ENCODE assay signal across 7 cellular contexts in the genomic region with DNA sequence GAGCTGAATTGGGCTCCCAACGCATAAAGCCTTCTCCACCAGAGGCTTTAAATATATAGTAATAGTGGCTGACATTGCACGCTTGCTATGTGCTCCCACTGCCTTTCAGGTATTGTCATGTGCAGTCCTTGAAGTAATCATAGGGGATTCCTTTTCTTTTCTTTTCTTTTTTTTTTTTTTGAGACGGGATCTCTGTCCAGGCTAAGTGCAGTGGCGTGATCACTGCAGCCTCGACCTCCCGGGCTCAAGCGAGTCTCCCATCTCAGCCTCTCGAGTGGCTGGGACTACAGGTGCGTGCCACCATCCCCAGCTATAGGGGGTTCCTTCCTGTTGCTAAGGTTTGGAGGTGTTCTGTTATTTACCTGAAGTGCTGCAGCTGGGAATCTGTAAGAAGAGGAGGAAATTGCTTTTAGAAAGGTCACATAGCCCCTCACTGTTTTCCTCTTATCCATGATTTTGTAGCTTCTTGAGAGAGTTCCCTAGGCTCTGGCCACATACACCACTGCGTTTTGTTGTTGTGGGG. TPM values are rescaled to one million over a fixed set of nuclear protein-coding genes. Genes with fewer than 3 reads are reported as not detected.
DNase-seq lines count a peak whose midpoint lies in the region; TF ChIP-seq lines count a peak whose summit lies in the region.

No MANE protein-coding gene starts in this region.

- 5 to 12% (median 7%) methylated on average over 10 of the region's 10 CpGs for WGBS in stomach, 5 donors

- no peak for TF ChIP-seq CTCF in stomach (IDR thresholded peaks at IDR 0.05)

- H3K4me1 ChIP-seq in HUES48 (ENCODE audit: control insufficient read depth, insufficient read depth, low read length) (peaks cover 12% of the 10 kb centered on the region; the same call in 1 of the 2 replicates), iPS-20b (ENCODE audit: insufficient read depth, low read length) (peaks cover 3% of the 10 kb centered on the region; the same call in 1 of the 2 replicates), stomach (peaks cover 26 to 53% (median 30%) of the 10 kb centered on the region in 4 donors)

- H3K36me3 ChIP-seq in HUES48 (ENCODE audit: control insufficient read depth, insufficient read depth, low read length) (peaks cover 46% of the 10 kb centered on the region), iPS-20b (ENCODE audit: insufficient read depth, low read depth, low read length) (peaks cover 59% of the 10 kb centered on the region), stomach (peaks cover 39 to 60% (median 54%) of the 10 kb centered on the region in 4 donors)

- H3K4me3 Mint-ChIP-seq in activated naive CD8-positive, alpha-beta T cell treated with anti-CD3 and anti-CD28 coated beads for 36 hours, result peak overlapping the region; percentile 96

- no peaks in the 10 kb centered on the region for H3K27me3 Mint-ChIP-seq in activated naive CD8-positive, alpha-beta T cell treated with anti-CD3 and anti-CD28 coated beads for 36 hours

- peak overlapping the region; percentile 98 for H3K27ac ChIP-seq in HUES48 (ENCODE audit: low read depth, low read length)
- peak overlapping the region; percentile 44 for H3K27ac ChIP-seq in iPS-20b (ENCODE audit: low read length)
- peak overlapping the region; percentile 83 to 95 (median 92) for H3K27ac ChIP-seq in stomach

- peaks cover 49% of the 10 kb centered on the region for H3K36me3 Mint-ChIP-seq in activated naive CD8-positive, alpha-beta T cell treated with anti-CD3 and anti-CD28 coated beads for 36 hours

- TF ChIP-seq POLR2A in stomach (IDR thresholded peaks at IDR 0.05), result no peak

- peaks cover 36% of the 10 kb centered on the region for H3K4me1 Mint-ChIP-seq in activated naive CD8-positive, alpha-beta T cell treated with anti-CD3 and anti-CD28 coated beads for 36 hours

- peak overlapping the region; percentile 99 for H3K27ac Mint-ChIP-seq in activated naive CD8-positive, alpha-beta T cell treated with anti-CD3 and anti-CD28 coated beads for 36 hours

- intact Hi-C loops in stomach (cut with DNase I; ENCODE audit: low total_unique reads) (no loop called here), posterior vena cava (cut with DNase I) (no loop called here)

- no peak for TF ChIP-seq EP300 in stomach (IDR thresholded peaks at IDR 0.05)

- H3K27me3 ChIP-seq in HUES48 (ENCODE audit: control insufficient read depth, insufficient read depth, low read length), result no peaks in the 10 kb centered on the region
- H3K27me3 ChIP-seq in iPS-20b (ENCODE audit: insufficient read depth, low read length), result no peaks in the 10 kb centered on the region
- no peaks in the 10 kb centered on the region for H3K27me3 ChIP-seq in stomach

- no peaks in the 10 kb centered on the region for H3K9me3 ChIP-seq in HUES48 (ENCODE audit: control insufficient read depth, insufficient read depth, low read length)
- no peaks in the 10 kb centered on the region for H3K9me3 ChIP-seq in iPS-20b (ENCODE audit: insufficient read depth, low read depth, low read length)
- no peaks in the 10 kb centered on the region for H3K9me3 ChIP-seq in stomach

- DNase-seq in activated naive CD8-positive, alpha-beta T cell treated with anti-CD3 and anti-CD28 coated beads for 36 hours, result no peak
- DNase-seq in stomach (no peak), posterior vena cava (ENCODE audit: low spot score) (no peak), A172 (ENCODE audit: low spot score) (no peak), NCI-H82 (lab: John Stamatoyannopoulos, UW) (no peak)

- no peaks in the 10 kb centered on the region for H3K9me3 Mint-ChIP-seq in activated naive CD8-positive, alpha-beta T cell treated with anti-CD3 and anti-CD28 coated beads for 36 hours

- H3K4me3 ChIP-seq in HUES48 (ENCODE audit: low read depth, low read length), result peak overlapping the region; percentile 99
- peak overlapping the region; percentile 92 for H3K4me3 ChIP-seq in iPS-20b (ENCODE audit: low read length)
- H3K4me3 ChIP-seq in stomach, result peak overlapping the region; percentile 62 to 80 (median 73)

- H3K9ac ChIP-seq in HUES48 (ENCODE audit: low read depth, low read length), result peak overlapping the region; percentile 97
- peak overlapping the region; percentile 99 for H3K9ac ChIP-seq in iPS-20b (ENCODE audit: low read depth, low read length)

RNA-seq across cellular contexts. Expression of a gene that starts 0.8 kb away (rescaled TPM):
- 1,000 to 10,000 TPM; 1,508 to 1,555 TPM for total RNA-seq in activated naive CD8-positive, alpha-beta T cell treated with anti-CD3 and anti-CD28 coated beads for 36 hours
- 1,000 to 10,000 TPM in 3 of 5 donors, 100 to 1,000 TPM in 2; 251 to 1,639 (median 1,099) TPM for total RNA-seq in stomach
- polyA plus RNA-seq in stomach, result 1,000 to 10,000 TPM; 2,693 to 4,199 (median 4,058) TPM
- 1,000 to 10,000 TPM; 1,110 to 1,208 TPM for total RNA-seq in posterior vena cava
- 1,148 and 1,169 TPM in 2 replicates for total RNA-seq in A172 (2014; rRNA removed; shearing (Covaris generic))

RNA-seq across cellular contexts. Expression of a gene that starts 7.5 kb away (rescaled TPM):
- 10 to 100 TPM; 43.8 to 49.5 TPM for total RNA-seq in activated naive CD8-positive, alpha-beta T cell treated with anti-CD3 and anti-CD28 coated beads for 36 hours
- total RNA-seq in stomach (100 to 1,000 TPM in 1 of 5 donors, 10 to 100 TPM in 2, 1 to 10 TPM in 2; 4.0 to 145 (median 19.5) TPM), posterior vena cava (10 to 100 TPM; 23.9 to 24.1 TPM)
- polyA plus RNA-seq in stomach, result 10 to 100 TPM; 37.6 to 53.0 (median 46.4) TPM
- 79.5 and 84.2 TPM in 2 replicates for total RNA-seq in A172 (2014; rRNA removed; shearing (Covaris generic))

RNA-seq across cellular contexts. Expression of a gene that starts 18.7 kb away (rescaled TPM):
- total RNA-seq in activated naive CD8-positive, alpha-beta T cell treated with anti-CD3 and anti-CD28 coated beads for 36 hours, result 10 to 100 TPM in 1 of 2 experiments, 1 to 10 TPM in 1; 9.6 to 10.2 TPM
- 10 to 100 TPM; 12.9 to 51.6 (median 15.2) TPM for total RNA-seq in stomach
- 1 to 10 TPM; 5.8 to 7.1 (median 6.6) TPM for polyA plus RNA-seq in stomach
- total RNA-seq in posterior vena cava, result 10 to 100 TPM; 10.6 to 14.1 TPM
- total RNA-seq in A172 (2014; rRNA removed; shearing (Covaris generic)), result 7.4 and 8.5 TPM in 2 replicates

RNA-seq across cellular contexts. Expression of a gene that starts 19.2 kb away (rescaled TPM):
- 1 to 10 TPM in 1 of 2 experiments, under 1 TPM in 1; 0.95 to 1.8 TPM for total RNA-seq in activated naive CD8-positive, alpha-beta T cell treated with anti-CD3 and anti-CD28 coated beads for 36 hours
- 1 to 10 TPM in 3 of 5 donors, not detected in 2; 3.6 to 9.8 (median 8.3) TPM for total RNA-seq in stomach
- 1 to 10 TPM in 2 of 3 donors, not detected in 1; 1.3 to 2.9 TPM for polyA plus RNA-seq in stomach
- 10 to 100 TPM in 1 of 2 donors, 1 to 10 TPM in 1; 9.9 to 11.2 TPM for total RNA-seq in posterior vena cava
- 0.41 and 0.43 TPM in 2 replicates for total RNA-seq in A172 (2014; rRNA removed; shearing (Covaris generic))

RNA-seq across cellular contexts. Expression of a gene that starts 23.1 kb away (rescaled TPM):
- total RNA-seq in activated naive CD8-positive, alpha-beta T cell treated with anti-CD3 and anti-CD28 coated beads for 36 hours, result 10 to 100 TPM; 20.8 to 23.0 TPM
- total RNA-seq in stomach (10 to 100 TPM in 4 of 5 donors, 1 to 10 TPM in 1; 8.2 to 71.7 (median 55.8) TPM), posterior vena cava (100 to 1,000 TPM; 247 to 267 TPM)
- 10 to 100 TPM; 26.5 to 73.6 (median 65.7) TPM for polyA plus RNA-seq in stomach
- 362 and 414 TPM in 2 replicates for total RNA-seq in A172 (2014; rRNA removed; shearing (Covaris generic))

Comparison
In these comparisons a context has a peak if more than half of its experiments do, and no peak if none do; other contexts are left out.
1. H3K27ac ChIP-seq: peak in every context shown above with its lines; median percentile 98 in HUES48; 92 in stomach; 44 in iPS-20b.